ENCODE assay signal across 18 cellular contexts in genomic region chr1:159068877-159069276, GRCh38. TPM values are rescaled to one million over a fixed set of nuclear protein-coding genes. Genes with fewer than 3 reads are reported as not detected.
DNase-seq lines count a peak whose midpoint lies in the region; ATAC-seq and TF ChIP-seq lines count a peak whose summit lies in the region.
"Had no signal": no experiment of that assay in that cellular context is flagged by ENCODE, and none has a peak within 500 bp of the region (broad histone marks: within the 10 kb centered on the region; RNA-seq: fewer than 3 reads in every experiment).

No MANE protein-coding gene starts in this region.

- no peaks in the 10 kb centered on the region for H3K27me3 Mint-ChIP-seq in T-helper 17 cell

- no peaks in the 10 kb centered on the region for H4K20me1 ChIP-seq in BLaER1

- no peaks in the 10 kb centered on the region for H3K27me3 ChIP-seq in BLaER1
- H3K27me3 ChIP-seq: BE2C, gastrocnemius medialis, sigmoid colon, vagina had no signal

- H3K36me3 ChIP-seq in BLaER1, result no peaks in the 10 kb centered on the region
- H3K36me3 ChIP-seq: BE2C, gastrocnemius medialis, sigmoid colon, vagina had no signal

- peak overlapping the region; percentile 80 for H3K4me2 ChIP-seq in BLaER1

- H3K36me3 Mint-ChIP-seq in T-helper 17 cell (ENCODE audit: low read depth), result peaks cover 2% of the 10 kb centered on the region

- ATAC-seq in T-helper 17 cell (no peak), GM21526 (IDR thresholded peaks at IDR 0.05; ENCODE audit: low FRiP score, unreplicated experiment) (no peak)
- ATAC-seq: gastrocnemius medialis, Panc1 had no signal

- no peak for TF ChIP-seq CTCF in fibroblast of the aortic adventitia (IDR thresholded peaks at IDR 0.05; ENCODE audit: insufficient read depth, low read length)

- H3K9me3 ChIP-seq in BLaER1 (no peaks in the 10 kb centered on the region; the same call in 1 of the 2 replicates), T-helper 17 cell (ENCODE audit: control insufficient read depth, low read length, poor library complexity, severe bottlenecking) (no peaks in the 10 kb centered on the region)
- H3K9me3 ChIP-seq: BE2C, gastrocnemius medialis, sigmoid colon, vagina had no signal

- H3K4me1 Mint-ChIP-seq in T-helper 17 cell, result peaks cover 26% of the 10 kb centered on the region

- DNase-seq in HT1080 (ENCODE audit: low read depth) (peak; percentile 79), T-helper 17 cell (no peak), fibroblast of the aortic adventitia (ENCODE audit: low read depth) (peak; percentile 54), OCI-M1 (lab: John Stamatoyannopoulos, UW) (no peak), ecto neural progenitor cell (ENCODE audit: low spot score) (no peak), cerebellar nuclear complex (lab: John Stamatoyannopoulos, UW) (no peak)
- DNase-seq: activated T-cell treated with anti-CD3 and anti-CD28 coated beads, Interleukin-2, amount 50 U/mL, for 4 hours; BE2C; gastrocnemius medialis; GOT3; NCI-H2107; sigmoid colon had no signal

- peak overlapping the region; percentile 99 for H3K27ac Mint-ChIP-seq in T-helper 17 cell

- H3K4me3 Mint-ChIP-seq in T-helper 17 cell, result no peak overlapping the region

- H3K4me1 ChIP-seq in BLaER1, result peaks cover 20% of the 10 kb centered on the region
- H3K4me1 ChIP-seq: BE2C, gastrocnemius medialis, sigmoid colon, vagina had no signal

- H3K4me3 ChIP-seq in BLaER1, result no peak overlapping the region
- H3K4me3 ChIP-seq in fibroblast of the aortic adventitia (ENCODE audit: low read depth, low read length), result no peak overlapping the region
- H3K4me3 ChIP-seq: gastrocnemius medialis, sigmoid colon, vagina had no signal

- no peak overlapping the region for H3K9ac ChIP-seq in BLaER1

- H3K27ac ChIP-seq in BLaER1, result peak overlapping the region; percentile 84
- H3K27ac ChIP-seq: gastrocnemius medialis, vagina had no signal

RNA-seq across cellular contexts. Expression of gene AIM2, which starts 7.7 kb away (rescaled TPM):
- 1.2 and 3.2 TPM in 2 replicates for total RNA-seq in HT1080 (2014; rRNA removed; shearing (Covaris generic))
- 3.1 and 3.6 TPM in 2 replicates for polyA plus RNA-seq in HT1080 (2015; cell fraction: cytosol; rRNA removed)
- 4.1 and 7.3 TPM in 2 replicates for polyA plus RNA-seq in HT1080 (2015; cell fraction: nucleus; rRNA removed)
- total RNA-seq in T-helper 17 cell (1 to 10 TPM; 3.4 to 6.0 TPM), fibroblast of the aortic adventitia (ENCODE audit: low replicate concordance) (not detected in 2 replicates)
- total RNA-seq: gastrocnemius medialis, kidney epithelial cell, vagina had no signal

RNA-seq across cellular contexts. Expression of gene IFI16, which starts 59.2 kb away (rescaled TPM):
- 34.3 and 36.3 TPM in 2 replicates for total RNA-seq in HT1080 (2014; rRNA removed; shearing (Covaris generic))
- 85.9 and 109 TPM in 2 replicates for polyA plus RNA-seq in HT1080 (2015; cell fraction: cytosol; rRNA removed)
- 198 and 201 TPM in 2 replicates for polyA plus RNA-seq in HT1080 (2015; cell fraction: nucleus; rRNA removed)
- total RNA-seq in T-helper 17 cell (10 to 100 TPM; 68.0 to 82.8 TPM), fibroblast of the aortic adventitia (ENCODE audit: low replicate concordance) (202 and 358 TPM in 2 replicates)
- polyA plus RNA-seq: neural cell had no signal

Comparison
In these comparisons a context has a peak if more than half of its experiments do, and no peak if none do; other contexts are left out.
1. DNase-seq: peak in HT1080 (single experiment) and fibroblast of the aortic adventitia (single experiment); none in T-helper 17 cell (0 of 3), OCI-M1 (single experiment), ecto neural progenitor cell (single experiment) and cerebellar nuclear complex (0 of 2).